8 cellular contexts compared by ENCODE assay signal in genomic region chr12:120361506-120362208, GRCh38. TPM values are rescaled to one million over a fixed set of nuclear protein-coding genes. Genes with fewer than 3 reads are reported as not detected.
DNase-seq lines count a peak whose midpoint lies in the region; ATAC-seq and TF ChIP-seq lines count a peak whose summit lies in the region.

No MANE protein-coding gene starts in this region.

- no peak for TF ChIP-seq CTCF in MM.1S (IDR thresholded peaks at IDR 0.05; ENCODE audit: low read length)

- H3K79me2 ChIP-seq in MM.1S (ENCODE audit: low read length) = no peaks in the 10 kb centered on the region

- no peaks in the 10 kb centered on the region for H3K9me2 ChIP-seq in MM.1S (replicated peaks; ENCODE audit: insufficient read depth, low read length)

- no peaks in the 10 kb centered on the region for H3K4me1 ChIP-seq in MM.1S (ENCODE audit: low read length)

- peaks cover 37% of the 10 kb centered on the region for H3K27me3 Mint-ChIP-seq in activated naive CD8-positive, alpha-beta T cell

- no peaks in the 10 kb centered on the region for H3K9me3 Mint-ChIP-seq in activated naive CD8-positive, alpha-beta T cell (ENCODE audit: low read depth)

- ATAC-seq in Right ventricle myocardium superior (ENCODE audit: poor library complexity) (peak; percentile 69), GM18511 (IDR thresholded peaks at IDR 0.05; ENCODE audit: unreplicated experiment) (no peak)

- H3K27ac Mint-ChIP-seq in activated naive CD8-positive, alpha-beta T cell = no peak overlapping the region

- H3K4me1 Mint-ChIP-seq in activated naive CD8-positive, alpha-beta T cell (ENCODE audit: low read depth) = peaks cover 8% of the 10 kb centered on the region

- H3F3A ChIP-seq in MM.1S (ENCODE audit: insufficient read depth, low read length) = no peaks in the 10 kb centered on the region

- no peak overlapping the region for H2AFZ ChIP-seq in MM.1S (ENCODE audit: low read length)

- H3K9me3 ChIP-seq in MM.1S (replicated peaks; ENCODE audit: insufficient read depth, low read length) = no peaks in the 10 kb centered on the region

- H3K27me3 ChIP-seq in MM.1S (replicated peaks; ENCODE audit: insufficient read depth, low read length) = peaks cover 18% of the 10 kb centered on the region

- no peaks in the 10 kb centered on the region for H4K20me1 ChIP-seq in MM.1S (ENCODE audit: insufficient read depth, low read length)

- intact Hi-C loops in Right ventricle myocardium superior (cut with DNase I) (no loop called here), posterior vena cava (cut with DNase I) (no loop called here)

- no peak overlapping the region for H3K9ac ChIP-seq in MM.1S (ENCODE audit: low read length)

- no peak overlapping the region for H3K27ac ChIP-seq in MM.1S (ENCODE audit: low read length)

- DNase-seq in Ammon's horn (ENCODE audit: low spot score) = peak; percentile 88
- peak; percentile 26 for DNase-seq in NAMALWA (ENCODE audit: low spot score)
- peak; percentile 75 for DNase-seq in Right ventricle myocardium superior
- DNase-seq in posterior vena cava (ENCODE audit: low spot score) = peak; percentile 85
- DNase-seq in AML-193 (lab: John Stamatoyannopoulos, UW) = no peak
- DNase-seq in MM.1S = no peak

- H3K4me3 ChIP-seq in MM.1S (ENCODE audit: low read length) = no peak overlapping the region

- H3K4me3 Mint-ChIP-seq in activated naive CD8-positive, alpha-beta T cell = peak overlapping the region; percentile 49

- no peak overlapping the region for H3K4me2 ChIP-seq in MM.1S (ENCODE audit: low read depth, low read length)

- H3K36me3 Mint-ChIP-seq in activated naive CD8-positive, alpha-beta T cell = no peaks in the 10 kb centered on the region

- no peaks in the 10 kb centered on the region for H3K36me3 ChIP-seq in MM.1S (replicated peaks; ENCODE audit: insufficient read depth, low read length)

RNA-seq across cellular contexts. Expression of gene MSI1, which starts 7.3 kb away (rescaled TPM):
- total RNA-seq in Right ventricle myocardium superior = 5.4 TPM
- total RNA-seq in posterior vena cava = 1 to 10 TPM in 1 of 2 donors, under 1 TPM in 1; 0.28 to 1.0 TPM

RNA-seq across cellular contexts. Expression of gene PLA2G1B, which starts 34.1 kb away (rescaled TPM):
- not detected for total RNA-seq in Right ventricle myocardium superior
- 1 to 10 TPM in 1 of 2 donors, not detected in 1; 2.0 TPM for total RNA-seq in posterior vena cava

RNA-seq across cellular contexts. Expression of gene SIRT4, which starts 59.5 kb away (rescaled TPM):
- 8.6 TPM for total RNA-seq in Right ventricle myocardium superior
- under 1 TPM; 0.69 to 0.71 TPM for total RNA-seq in posterior vena cava

Comparison
In these comparisons a context has a peak if more than half of its experiments do, and no peak if none do; other contexts are left out.
1. DNase-seq: peak in Ammon's horn (single experiment), NAMALWA (single experiment), Right ventricle myocardium superior (single experiment) and posterior vena cava (single experiment); none in AML-193 (0 of 2) and MM.1S (single experiment).